In the genomic region with DNA sequence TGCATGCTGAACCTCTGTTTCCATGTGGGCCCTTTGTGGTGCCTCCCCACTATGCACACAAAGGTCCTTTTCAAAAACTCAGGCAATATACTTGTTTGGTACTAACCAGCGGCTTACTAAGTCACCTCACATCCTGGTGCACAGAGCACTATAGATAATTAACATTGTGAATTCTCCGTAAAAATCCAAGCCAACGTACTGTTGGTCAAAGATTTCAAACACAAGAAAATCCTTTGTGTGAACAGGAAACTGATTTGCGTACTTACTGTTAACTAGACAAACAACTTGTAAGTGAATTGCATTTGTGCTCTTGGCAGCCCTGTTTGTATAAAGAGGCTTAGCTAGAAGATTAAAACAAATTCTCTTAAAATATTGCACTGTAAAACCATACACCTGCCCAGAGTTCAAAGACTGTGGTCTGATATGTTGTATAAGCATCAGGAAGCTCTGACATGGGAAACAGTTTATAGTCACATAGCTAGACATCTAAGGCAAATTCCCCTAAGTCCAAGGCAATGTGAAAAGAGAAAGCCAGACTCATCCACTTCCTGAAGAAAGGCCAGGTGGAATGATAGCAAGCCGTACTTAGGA, we compare ENCODE assay signal across 10 cellular contexts.
DNase-seq lines count a peak whose midpoint lies in the region; ATAC-seq and TF ChIP-seq lines count a peak whose summit lies in the region.
"Had no signal": no experiment of that assay in that cellular context is flagged by ENCODE, and none has a peak within 500 bp of the region (broad histone marks: within the 10 kb centered on the region; RNA-seq: fewer than 3 reads in every experiment).

No MANE protein-coding gene starts in this region.

- H3K9me3 Mint-ChIP-seq in progenitor cell of endocrine pancreas (ENCODE audit: low read depth), result peaks cover 6% of the 10 kb centered on the region
- H3K9me3 Mint-ChIP-seq in activated T-cell treated with anti-CD3 and anti-CD28 coated beads, Interleukin-2, amount 50 U/mL, for 72 hours, result peaks cover 0 to 2% of the 10 kb centered on the region in 2 donors

- no peaks in the 10 kb centered on the region for H3K9me3 ChIP-seq in colonic mucosa
- H3K9me3 ChIP-seq: tibial artery had no signal

- no peak for TF ChIP-seq CTCF in colonic mucosa (IDR thresholded peaks at IDR 0.05)
- no peak for TF ChIP-seq CTCF in progenitor cell of endocrine pancreas (IDR thresholded peaks at IDR 0.05; ENCODE audit: unreplicated experiment)

- intact Hi-C loops in colonic mucosa (cut with DNase I), result loop anchor here (10.0 kb wide), 1 partner anchor 126 kb away; the partner anchor contains the start of gene SLC12A2

- peak; percentile 40 for DNase-seq in NCI-H1092 treated with DMSO at 0.1 percent for 48 hours (lab: John Stamatoyannopoulos, UW)
- no peak for DNase-seq in NCI-H1092 (lab: John Stamatoyannopoulos, UW)
- DNase-seq in NCI-H2029 (lab: John Stamatoyannopoulos, UW), result peak; percentile 36
- DNase-seq in colonic mucosa, result peak; percentile 57
- no peak for DNase-seq in progenitor cell of endocrine pancreas (ENCODE audit: low spot score, unreplicated experiment)
- no peak for DNase-seq in HCEC 1CT
- DNase-seq in NOMO-1 treated with dmso at 0.1 percent for 144 hours (lab: John Stamatoyannopoulos, UW; ENCODE audit: unreplicated experiment), result no peak
- DNase-seq in activated T-cell treated with anti-CD3 and anti-CD28 coated beads, Interleukin-2, amount 50 U/mL, for 72 hours, result no peak
- DNase-seq: activated T-cell treated with anti-CD3 and anti-CD28 coated beads for 4 hours had no signal

- H3K9ac ChIP-seq in colonic mucosa (ENCODE audit: low read depth in 2 of 2, low read length in 2 of 2), result peak overlapping the region in 1 of 2 donors; percentile 73

- no peak overlapping the region for H3K4me3 ChIP-seq in colonic mucosa
- H3K4me3 ChIP-seq: tibial artery had no signal

- H3K36me3 ChIP-seq in colonic mucosa, result no peaks in the 10 kb centered on the region

- H3K4me1 Mint-ChIP-seq in progenitor cell of endocrine pancreas (ENCODE audit: low read depth), result peaks cover 21% of the 10 kb centered on the region
- no peaks in the 10 kb centered on the region for H3K4me1 Mint-ChIP-seq in activated T-cell treated with anti-CD3 and anti-CD28 coated beads, Interleukin-2, amount 50 U/mL, for 72 hours (ENCODE audit: low read depth)

- ATAC-seq in activated T-cell treated with anti-CD3 and anti-CD28 coated beads, Interleukin-2, amount 50 U/mL, for 72 hours (replicated peaks in 1 of 2), result no peak

- H3K4me3 Mint-ChIP-seq in progenitor cell of endocrine pancreas (ENCODE audit: low read depth), result no peak overlapping the region
- no peak overlapping the region for H3K4me3 Mint-ChIP-seq in activated T-cell treated with anti-CD3 and anti-CD28 coated beads, Interleukin-2, amount 50 U/mL, for 72 hours

- peak overlapping the region; percentile 70 for H3K27ac ChIP-seq in colonic mucosa
- H3K27ac ChIP-seq: tibial artery had no signal

- peaks cover 5% of the 10 kb centered on the region for H3K36me3 Mint-ChIP-seq in progenitor cell of endocrine pancreas (ENCODE audit: insufficient read depth)
- H3K36me3 Mint-ChIP-seq in activated T-cell treated with anti-CD3 and anti-CD28 coated beads, Interleukin-2, amount 50 U/mL, for 72 hours (ENCODE audit: insufficient read depth in 2 of 2), result peaks cover 0 to 2% of the 10 kb centered on the region in 2 donors

- H3K27me3 Mint-ChIP-seq in progenitor cell of endocrine pancreas, result no peaks in the 10 kb centered on the region
- H3K27me3 Mint-ChIP-seq in activated T-cell treated with anti-CD3 and anti-CD28 coated beads, Interleukin-2, amount 50 U/mL, for 72 hours (ENCODE audit: low read depth), result no peaks in the 10 kb centered on the region

- H3K27ac Mint-ChIP-seq in progenitor cell of endocrine pancreas, result peak overlapping the region; percentile 1
- no peak overlapping the region for H3K27ac Mint-ChIP-seq in activated T-cell treated with anti-CD3 and anti-CD28 coated beads, Interleukin-2, amount 50 U/mL, for 72 hours

- peaks cover 12% of the 10 kb centered on the region for H3K4me1 ChIP-seq in colonic mucosa

- no peaks in the 10 kb centered on the region for H3K27me3 ChIP-seq in colonic mucosa
- H3K27me3 ChIP-seq: tibial artery had no signal

Comparison
In these comparisons a context has a peak if more than half of its experiments do, and no peak if none do; other contexts are left out.
1. DNase-seq: peak in NCI-H1092 treated with DMSO at 0.1 percent for 48 hours (single experiment), NCI-H2029 (single experiment) and colonic mucosa (single experiment); none in NCI-H1092 (single experiment), progenitor cell of endocrine pancreas (single experiment), HCEC 1CT (single experiment), NOMO-1 treated with dmso at 0.1 percent for 144 hours (single experiment) and activated T-cell treated with anti-CD3 and anti-CD28 coated beads, Interleukin-2, amount 50 U/mL, for 72 hours (0 of 2).